ENCODE assay signal across 9 cellular contexts in genomic region chr19:11881151-11881800, GRCh38. TPM values are rescaled to one million over a fixed set of nuclear protein-coding genes. Genes with fewer than 3 reads are reported as not detected.
A peak's percentile ranks its signal among the peaks of the same experiment; 100 is the strongest.
DNase-seq lines count a peak whose midpoint lies in the region; ATAC-seq, FAIRE-seq and TF ChIP-seq lines count a peak whose summit lies in the region.
"Had no signal": no experiment of that assay in that cellular context is flagged by ENCODE, and none has a peak within 500 bp of the region (broad histone marks: within the 10 kb centered on the region; RNA-seq: fewer than 3 reads in every experiment).

No MANE protein-coding gene starts in this region.

- peak; percentile 80 for DNase-seq in COLO829 (ENCODE audit: low spot score)
- DNase-seq in KBM-7, result peak; percentile 82
- peak; percentile 58 for DNase-seq in RPMI7951 (ENCODE audit: low read depth)
- DNase-seq in activated T-helper 2 cell treated with anti-CD3 and anti-CD28 coated beads, Interferon-gamma antibody, Interleukin-2, Interleukin-4, amounts not matched to agents 10 μg/mL and 5 μg/mL and 100 μg/mL, durations not matched to agents 14 hours and 24 hours and 36 hours (ENCODE audit: low spot score), result peak; percentile 48
- DNase-seq in foreskin keratinocyte, result peak in 1 of 2 donors; percentile 22
- DNase-seq in ovary, result peak; percentile 56 to 76 (median 63)
- peak; percentile 55 for DNase-seq in urothelium cell line (ENCODE audit: low spot score)

- WGBS in ovary, 3 donors, result 9 to 14% (median 11%) methylated on average over 10 of the region's 10 CpGs

- no peak for FAIRE-seq in urothelium cell line (lab: Jason Lieb, UNC)

- in situ Hi-C loops in KBM-7 (cut with MboI; ENCODE audit: low pct_unique_long_range_greater_than_20kb, low sequenced_read_pairs), result no loop called here

- H3K4me1 Mint-ChIP-seq in activated T-helper 2 cell treated with anti-CD3 and anti-CD28 coated beads, Interferon-gamma antibody, Interleukin-2, Interleukin-4, amounts not matched to agents 10 μg/mL and 5 μg/mL and 100 μg/mL, durations not matched to agents 14 hours and 24 hours and 36 hours (ENCODE audit: low read depth), result peaks cover 1% of the 10 kb centered on the region

- H3K4me1 ChIP-seq in foreskin keratinocyte, result no peaks in the 10 kb centered on the region
- H3K4me1 ChIP-seq in ovary (ENCODE audit: insufficient read depth), result no peaks in the 10 kb centered on the region

- TF ChIP-seq POLR2A in ovary (IDR thresholded peaks at IDR 0.05), result no peak

- no peak overlapping the region for H3K4me3 Mint-ChIP-seq in activated T-helper 2 cell treated with anti-CD3 and anti-CD28 coated beads, Interferon-gamma antibody, Interleukin-2, Interleukin-4, amounts not matched to agents 10 μg/mL and 5 μg/mL and 100 μg/mL, durations not matched to agents 14 hours and 24 hours and 36 hours (ENCODE audit: low read depth)
- H3K4me3 Mint-ChIP-seq: IgD-negative memory B cell had no signal

- H3K27me3 Mint-ChIP-seq in activated T-helper 2 cell treated with anti-CD3 and anti-CD28 coated beads, Interferon-gamma antibody, Interleukin-2, Interleukin-4, amounts not matched to agents 10 μg/mL and 5 μg/mL and 100 μg/mL, durations not matched to agents 14 hours and 24 hours and 36 hours (ENCODE audit: low read depth), result peaks cover 3% of the 10 kb centered on the region

- no peak overlapping the region for H3K27ac Mint-ChIP-seq in activated T-helper 2 cell treated with anti-CD3 and anti-CD28 coated beads, Interferon-gamma antibody, Interleukin-2, Interleukin-4, amounts not matched to agents 10 μg/mL and 5 μg/mL and 100 μg/mL, durations not matched to agents 14 hours and 24 hours and 36 hours
- H3K27ac Mint-ChIP-seq: IgD-negative memory B cell had no signal

- H3K27ac ChIP-seq in foreskin keratinocyte (no peak overlapping the region), ovary (no peak overlapping the region)

- H3K36me3 Mint-ChIP-seq in activated T-helper 2 cell treated with anti-CD3 and anti-CD28 coated beads, Interferon-gamma antibody, Interleukin-2, Interleukin-4, amounts not matched to agents 10 μg/mL and 5 μg/mL and 100 μg/mL, durations not matched to agents 14 hours and 24 hours and 36 hours (ENCODE audit: low read depth), result no peaks in the 10 kb centered on the region
- H3K36me3 Mint-ChIP-seq: IgD-negative memory B cell had no signal

- intact Hi-C loops in activated T-helper 2 cell treated with anti-CD3 and anti-CD28 coated beads, Interferon-gamma antibody, Interleukin-2, Interleukin-4, amounts not matched to agents 10 μg/mL and 5 μg/mL and 100 μg/mL, durations not matched to agents 14 hours and 24 hours and 36 hours (cut with micrococcal nuclease), result loop anchor here (2.0 kb wide), 3 partner anchors 44 to 260 kb away; partner anchors contain the start of genes ZNF20 and ZNF700
- intact Hi-C loops in ovary (cut with DNase I), result loop anchor here in 2 of 4 donors (5.0 kb wide), 2 partner anchors 106 to 261 kb away; partner anchors contain the start of gene ZNF20 (in 1 of the 2)

- no peaks in the 10 kb centered on the region for H3K36me3 ChIP-seq in ovary

- no peaks in the 10 kb centered on the region for H3K27me3 ChIP-seq in foreskin keratinocyte
- H3K27me3 ChIP-seq in ovary, result no peaks in the 10 kb centered on the region

- no peaks in the 10 kb centered on the region for H3K9me3 ChIP-seq in ovary

- peaks cover 12% of the 10 kb centered on the region for H3K9me3 Mint-ChIP-seq in activated T-helper 2 cell treated with anti-CD3 and anti-CD28 coated beads, Interferon-gamma antibody, Interleukin-2, Interleukin-4, amounts not matched to agents 10 μg/mL and 5 μg/mL and 100 μg/mL, durations not matched to agents 14 hours and 24 hours and 36 hours

- no peak overlapping the region for H3K4me3 ChIP-seq in ovary

- no peak for TF ChIP-seq EP300 in ovary (IDR thresholded peaks at IDR 0.05)

- TF ChIP-seq CTCF in foreskin keratinocyte (conservative IDR thresholded peaks at IDR 0.05) (peak; percentile 70), ovary (IDR thresholded peaks at IDR 0.05) (peak; percentile 70 to 79 (median 76))

- ATAC-seq in foreskin keratinocyte, result no peak
- ATAC-seq in GM18511 (IDR thresholded peaks at IDR 0.05; ENCODE audit: unreplicated experiment), result no peak

RNA-seq across cellular contexts. Expression of gene ZNF69, which starts 6.3 kb away (rescaled TPM):
- total RNA-seq in RPMI7951 (2014; rRNA removed; shearing (Covaris generic)), result 17.8 and 23.0 TPM in 2 replicates
- 1.1 and 1.6 TPM in 2 replicates for total RNA-seq in activated T-helper 2 cell treated with anti-CD3 and anti-CD28 coated beads, Interferon-gamma antibody, Interleukin-2, Interleukin-4, amounts not matched to agents 10 μg/mL and 5 μg/mL and 100 μg/mL, durations not matched to agents 14 hours and 24 hours and 36 hours
- 1.3 TPM in 2 replicates for total RNA-seq in foreskin keratinocyte
- 0.81 and 0.82 TPM in 2 replicates for polyA plus RNA-seq in foreskin keratinocyte
- 10 to 100 TPM; 12.6 to 25.5 (median 15.4) TPM for total RNA-seq in ovary
- polyA plus RNA-seq in ovary, result 10 to 100 TPM in 1 of 2 donors, 1 to 10 TPM in 1; 7.5 to 10.2 TPM

RNA-seq across cellular contexts. Expression of gene ZNF439, which starts 32.8 kb away (rescaled TPM):
- total RNA-seq in RPMI7951 (2014; rRNA removed; shearing (Covaris generic)), result 11.1 and 12.3 TPM in 2 replicates
- total RNA-seq in activated T-helper 2 cell treated with anti-CD3 and anti-CD28 coated beads, Interferon-gamma antibody, Interleukin-2, Interleukin-4, amounts not matched to agents 10 μg/mL and 5 μg/mL and 100 μg/mL, durations not matched to agents 14 hours and 24 hours and 36 hours, result 4.3 and 5.1 TPM in 2 replicates
- 0.68 and 0.74 TPM in 2 replicates for total RNA-seq in foreskin keratinocyte
- 0.22 and 0.25 TPM in 2 replicates for polyA plus RNA-seq in foreskin keratinocyte
- total RNA-seq in ovary, result 10 to 100 TPM in 6 of 7 donors, 1 to 10 TPM in 1; 7.1 to 14.6 (median 11.2) TPM
- polyA plus RNA-seq in ovary, result 1 to 10 TPM; 6.6 to 7.2 TPM

RNA-seq across cellular contexts. Expression of gene ZNF700, which starts 43.6 kb away (rescaled TPM):
- total RNA-seq in RPMI7951 (2014; rRNA removed; shearing (Covaris generic)), result 10.4 and 13.5 TPM in 2 replicates
- total RNA-seq in activated T-helper 2 cell treated with anti-CD3 and anti-CD28 coated beads, Interferon-gamma antibody, Interleukin-2, Interleukin-4, amounts not matched to agents 10 μg/mL and 5 μg/mL and 100 μg/mL, durations not matched to agents 14 hours and 24 hours and 36 hours, result 14.5 and 14.6 TPM in 2 replicates
- total RNA-seq in foreskin keratinocyte (8.1 and 8.3 TPM in 2 replicates), ovary (10 to 100 TPM in 6 of 7 donors, 1 to 10 TPM in 1; 8.6 to 22.3 (median 14.0) TPM)
- polyA plus RNA-seq in foreskin keratinocyte (3.0 and 3.6 TPM in 2 replicates), ovary (1 to 10 TPM; 6.7 to 7.6 TPM)
